1 cellular context compared by ENCODE assay signal in the genomic region with DNA sequence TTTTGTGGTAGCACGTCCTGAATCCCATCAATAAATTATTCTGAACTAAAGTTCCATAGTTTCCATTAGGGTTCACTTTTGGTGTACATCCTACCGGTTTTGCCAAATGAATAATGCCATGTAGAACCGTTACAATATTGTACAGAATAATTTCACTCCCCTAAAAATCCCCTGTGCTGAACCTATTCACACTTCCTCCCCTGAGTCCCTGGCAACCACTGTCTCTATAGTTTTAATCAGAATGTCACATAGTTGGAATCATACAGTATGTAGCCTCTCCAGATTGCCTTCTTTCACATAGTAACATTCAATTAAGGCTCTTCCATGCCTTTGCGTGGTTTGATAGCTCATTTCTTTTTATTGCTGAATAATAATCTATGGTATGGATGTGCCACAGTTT.
TF ChIP-seq lines count a peak whose summit lies in the region.

No MANE protein-coding gene starts in this region.

TF ChIP-seq in GM12878, 131 proteins besides CTCF, POLR2A, EP300 and RAD21:
- peak; percentile 77 for TF ChIP-seq SPI1 (IDR thresholded peaks at IDR 0.05; ENCODE audit: borderline replicate concordance, insufficient read depth, low read depth, low read length)
- no peak for TF ChIP-seq SMAD1 (IDR thresholded peaks at IDR 0.05; ENCODE audit: low read depth, partially characterized antibody)
- peak; percentile 21; the same call in 1 of the 2 replicates for TF ChIP-seq RUNX3 (IDR thresholded peaks at IDR 0.05; ENCODE audit: low read length)
